Comparison of ENCODE assay signal across 11 cellular contexts in genomic region chr1:27004471-27005165, GRCh38. TPM values are rescaled to one million over a fixed set of nuclear protein-coding genes. Genes with fewer than 3 reads are reported as not detected.
DNase-seq lines count a peak whose midpoint lies in the region; ATAC-seq, FAIRE-seq and TF ChIP-seq lines count a peak whose summit lies in the region.
"Had no signal": no experiment of that assay in that cellular context is flagged by ENCODE, and none has a peak within 500 bp of the region (broad histone marks: within the 10 kb centered on the region; RNA-seq: fewer than 3 reads in every experiment).

No MANE protein-coding gene starts in this region.

- FAIRE-seq in HepG2 (lab: Jason Lieb, UNC) (no peak), H1 (lab: Jason Lieb, UNC) (no peak)

- no peaks in the 10 kb centered on the region for H3K79me2 ChIP-seq in HepG2 (ENCODE audit: insufficient read depth, low read length)
- peaks cover 4 to 57% of the 10 kb centered on the region in 2 experiments for H3K79me2 ChIP-seq in H1 (ENCODE audit: control insufficient read depth in 1 of 2, insufficient read depth in 2 of 2, low read length in 2 of 2)
- H3K79me2 ChIP-seq in mesendoderm (ENCODE audit: control insufficient read depth, insufficient read depth, low read length) = peaks cover 8% of the 10 kb centered on the region

- TF ChIP-seq CTCF in HepG2 (CRISPR knock-in tag; IDR thresholded peaks at IDR 0.05) (no peak), right lobe of liver (IDR thresholded peaks at IDR 0.05) (no peak), H1 (IDR thresholded peaks at IDR 0.05; ENCODE audit: control extremely low read depth in 1 of 3, insufficient read depth in 1 of 3, low read depth in 1 of 3, low read length in 3 of 3) (no peak; a peak in 1 of 4 replicates), Peyer's patch (IDR thresholded peaks at IDR 0.05) (no peak)

- no peak overlapping the region for H3K4ac ChIP-seq in H1 (replicated peaks; ENCODE audit: insufficient read length, low read depth, low read length)
- no peak overlapping the region for H3K4ac ChIP-seq in mesendoderm (ENCODE audit: low read depth, low read length)

- H3K23me2 ChIP-seq in H1 (ENCODE audit: low read depth, low read length) = peaks cover under 1% of the 10 kb centered on the region; the same call in 1 of the 2 replicates

- peak overlapping the region; percentile 12 for H4K91ac ChIP-seq in H1 (replicated peaks; ENCODE audit: insufficient read length, low read length)

- in situ Hi-C loops in HepG2 (cut with HindIII; ENCODE audit: extremely low pct_ligation_motif_present, low pct_unique_long_range_greater_than_20kb) = no loop called here

- H3K9ac ChIP-seq in HepG2 (ENCODE audit: insufficient read depth, low read depth, low read length) (no peak overlapping the region), H1 (replicated peaks in 1 of 4; ENCODE audit: extremely low read depth in 1 of 4, low read depth in 3 of 4, low read length in 3 of 4) (0 out of 7 replicates have a peak overlapping the region, but pooled peaks of 1 of the 4 experiments have one; percentile 6), mesendoderm (ENCODE audit: low read length) (peak overlapping the region; percentile 10)

- no peak overlapping the region for H3K14ac ChIP-seq in H1 (ENCODE audit: insufficient read length)

- H3K27ac ChIP-seq in HepG2 (ENCODE audit: extremely low read length, insufficient read depth, low read length) = no peak overlapping the region
- no peak overlapping the region for H3K27ac ChIP-seq in right lobe of liver
- peak overlapping the region; percentile 93; the same call in 1 of the 2 replicates for H3K27ac ChIP-seq in H1 (ENCODE audit: low read depth, low read length)
- no peak overlapping the region for H3K27ac ChIP-seq in mesendoderm (ENCODE audit: low read depth, low read length)
- H3K27ac ChIP-seq in Peyer's patch = no peak overlapping the region
- H3K27ac ChIP-seq: gastrocnemius medialis, PC-9 had no signal

- H4K5ac ChIP-seq in H1 (ENCODE audit: insufficient read length, low read depth, low read length) (peak overlapping the region; percentile 3), mesendoderm (ENCODE audit: low read length) (no peak overlapping the region)

- peak overlapping the region; percentile 78 for H3K18ac ChIP-seq in H1 (ENCODE audit: extremely low read depth, low read length)
- no peak overlapping the region for H3K18ac ChIP-seq in mesendoderm (ENCODE audit: low read length)

- no peak overlapping the region for H3K27ac Mint-ChIP-seq in activated naive CD8-positive, alpha-beta T cell treated with anti-CD3 and anti-CD28 coated beads, Interleukin-2, amount 50 U/mL, for 24 hours
- H3K27ac Mint-ChIP-seq: activated CD4-positive, alpha-beta memory T cell treated with anti-CD3 and anti-CD28 coated beads, Interleukin-2, amount 10 ng/mL, durations not matched to agents 7 days and 5 days had no signal

- no peaks in the 10 kb centered on the region for H3K27me3 Mint-ChIP-seq in activated naive CD8-positive, alpha-beta T cell treated with anti-CD3 and anti-CD28 coated beads, Interleukin-2, amount 50 U/mL, for 24 hours

- no peak for TF ChIP-seq RAD21 in HepG2 (CRISPR knock-in tag; IDR thresholded peaks at IDR 0.05)
- no peak for TF ChIP-seq RAD21 in H1 (IDR thresholded peaks at IDR 0.05 in 1 of 2, conservative IDR thresholded peaks at IDR 0.05 in 1 of 2; ENCODE audit: low read depth in 2 of 2, low read length in 2 of 2)

- peak overlapping the region; percentile 88; the same call in 1 of the 2 replicates for H2BK20ac ChIP-seq in H1 (ENCODE audit: low read length)

- H2BK5ac ChIP-seq in H1 (ENCODE audit: low read depth, low read length) (peak overlapping the region; percentile 99), mesendoderm (ENCODE audit: low read length) (no peak overlapping the region)

- POLR2A ChIA-PET in HepG2 (lab: Yijun Ruan, JAX) (interaction anchor here (1.2 to 2.6 kb wide), 5 partner anchors 8 to 91 kb away, joined by 3 to 9 read pairs (median 8); partner anchors contain the start of genes NR0B2 and TENT5B), H1 (lab: Charles Lee; ENCODE audit: partially characterized antibody) (interaction anchor here (0.6 to 58.9 kb wide), 17 partner anchors 3 to 143 kb away, joined by 3 to 1829 read pairs (median 5); partner anchors contain the start of genes KDF1, TENT5B and TRNP1)

- H3K36me3 Mint-ChIP-seq in activated naive CD8-positive, alpha-beta T cell treated with anti-CD3 and anti-CD28 coated beads, Interleukin-2, amount 50 U/mL, for 24 hours (ENCODE audit: low read depth) = no peaks in the 10 kb centered on the region

- peak overlapping the region; percentile 96 for H2BK12ac ChIP-seq in H1 (ENCODE audit: low read depth, low read length)

- H3K9me3 ChIP-seq in HepG2 (ENCODE audit: low read length) = no peaks in the 10 kb centered on the region
- H3K9me3 ChIP-seq in right lobe of liver = no peaks in the 10 kb centered on the region
- H3K9me3 ChIP-seq in H1 (ENCODE audit: insufficient read depth in 2 of 2, low read depth in 1 of 2, low read length in 1 of 2) = no peaks in the 10 kb centered on the region
- no peaks in the 10 kb centered on the region for H3K9me3 ChIP-seq in Peyer's patch
- H3K9me3 ChIP-seq: gastrocnemius medialis had no signal

- H3K4me1 Mint-ChIP-seq in activated naive CD8-positive, alpha-beta T cell treated with anti-CD3 and anti-CD28 coated beads, Interleukin-2, amount 50 U/mL, for 24 hours = peaks cover 3% of the 10 kb centered on the region

- 46% methylated on average over 4 of the region's 10 CpGs for WGBS in HepG2 (ENCODE audit: low lambda C conversion rate)
- 92% methylated on average over 2 of the region's 10 CpGs for WGBS in right lobe of liver (ENCODE audit: insufficient coverage, low coverage, low lambda C conversion rate, missing lambda C conversion rate)
- WGBS in H1 (ENCODE audit: extremely low coverage in 1 of 2, insufficient coverage in 1 of 2, insufficient read length in 1 of 2, insufficient replicate concordance in 2 of 2, low coverage in 1 of 2, low lambda C conversion rate in 2 of 2, missing lambda C conversion rate in 1 of 2), 2 experiments = 79% methylated on average over 10 of the region's 10 CpGs; no CpG with 5 or more reads in 1 of the 2 experiments
- no CpG with 5 or more reads among the region's 10 CpGs for WGBS in mesendoderm (ENCODE audit: extremely low coverage, insufficient coverage, low lambda C conversion rate)

- no peak overlapping the region for H3K4me3 Mint-ChIP-seq in activated naive CD8-positive, alpha-beta T cell treated with anti-CD3 and anti-CD28 coated beads, Interleukin-2, amount 50 U/mL, for 24 hours
- H3K4me3 Mint-ChIP-seq: activated CD4-positive, alpha-beta memory T cell treated with anti-CD3 and anti-CD28 coated beads, Interleukin-2, amount 10 ng/mL, durations not matched to agents 7 days and 5 days had no signal

- ATAC-seq in HepG2 = peak; percentile 18
- no peak for ATAC-seq in right lobe of liver
- ATAC-seq in activated naive CD8-positive, alpha-beta T cell treated with anti-CD3 and anti-CD28 coated beads, Interleukin-2, amount 50 U/mL, for 24 hours = no peak
- ATAC-seq: gastrocnemius medialis had no signal

- DNase-seq in HepG2 (ENCODE audit: low spot score) = no peak
- no peak for DNase-seq in right lobe of liver
- DNase-seq in H1 (ENCODE audit: low read depth in 1 of 2, low spot score in 2 of 2) = peak in 1 of 2 experiments; percentile 74
- DNase-seq in mesendoderm = peak; percentile 27
- DNase-seq in activated naive CD8-positive, alpha-beta T cell treated with anti-CD3 and anti-CD28 coated beads, Interleukin-2, amount 50 U/mL, for 24 hours = no peak
- no peak for DNase-seq in erythroblast (lab: John Stamatoyannopoulos, UW)
- no peak for DNase-seq in Peyer's patch
- DNase-seq in activated CD4-positive, alpha-beta T cell treated with anti-CD3 and anti-CD28 coated beads, Interleukin-2, amount 50 U/mL, for 4 hours = no peak
- DNase-seq: activated CD4-positive, alpha-beta memory T cell treated with anti-CD3 and anti-CD28 coated beads, Interleukin-2, amount 10 ng/mL, durations not matched to agents 7 days and 5 days; gastrocnemius medialis; PC-9 had no signal

- intact Hi-C loops in HepG2 (cut with micrococcal nuclease; ENCODE audit: unreplicated experiment) = no loop called here
- intact Hi-C loops in right lobe of liver (cut with DNase I) = no loop called here

- peak overlapping the region; percentile 64 for H3K4me2 ChIP-seq in HepG2 (ENCODE audit: low read depth, low read length)
- H3K4me2 ChIP-seq in H1 (ENCODE audit: insufficient read depth in 1 of 2, low read depth in 2 of 2, low read length in 2 of 2) = peak overlapping the region in 1 of 2 experiments; percentile 0; a peak in 1 of 4 replicates
- H3K4me2 ChIP-seq in mesendoderm (ENCODE audit: low read length) = no peak overlapping the region
- H3K4me2 ChIP-seq: PC-9 had no signal

- CTCF ChIA-PET in HepG2 (lab: Yijun Ruan, JAX; ENCODE audit: low intra/inter-chr PET ratio, low total read pairs) = no interaction called here
- CTCF ChIA-PET in H1 (lab: Charles Lee; ENCODE audit: partially characterized antibody) = interaction anchor here (1.1 to 12.9 kb wide), 8 partner anchors 8 to 93 kb away, joined by 3 to 133 read pairs (median 6); partner anchors contain the start of gene TRNP1

- 0 out of 2 replicates have a peak overlapping the region, but pooled peaks have one; percentile 62 for H2BK15ac ChIP-seq in H1 (ENCODE audit: low read length)
- no peak overlapping the region for H2BK15ac ChIP-seq in mesendoderm (replicated peaks; ENCODE audit: low read depth)

- H2BK120ac ChIP-seq in H1 (replicated peaks; ENCODE audit: low read depth, low read length) (no peak overlapping the region), mesendoderm (ENCODE audit: low read depth, low read length) (no peak overlapping the region)

- TF ChIP-seq EP300 in HepG2 (IDR thresholded peaks at IDR 0.05; ENCODE audit: low read depth in 2 of 2, low read length in 2 of 2) (no peak), HepG2 (CRISPR knock-in tag; IDR thresholded peaks at IDR 0.05; ENCODE audit: borderline replicate concordance) (no peak), H1 (IDR thresholded peaks at IDR 0.05; ENCODE audit: borderline replicate concordance in 1 of 2, low read depth in 2 of 2, low read length in 2 of 2) (no peak)

- H3K27me3 ChIP-seq in HepG2 (ENCODE audit: control insufficient read depth in 1 of 2, insufficient read depth in 2 of 2, low read length in 2 of 2) (no peaks in the 10 kb centered on the region), right lobe of liver (no peaks in the 10 kb centered on the region), H1 (replicated peaks in 1 of 4; ENCODE audit: control insufficient read depth in 3 of 4, extremely low read depth in 1 of 4, insufficient read depth in 3 of 4, low read length in 3 of 4) (no peaks in the 10 kb centered on the region), mesendoderm (ENCODE audit: insufficient read depth, low read length, poor library complexity) (no peaks in the 10 kb centered on the region), Peyer's patch (no peaks in the 10 kb centered on the region)
- H3K27me3 ChIP-seq: gastrocnemius medialis had no signal

- peaks cover 61% of the 10 kb centered on the region for H3K4me1 ChIP-seq in HepG2 (ENCODE audit: insufficient read depth, low read length)
- H3K4me1 ChIP-seq in right lobe of liver = no peaks in the 10 kb centered on the region
- H3K4me1 ChIP-seq in H1 (replicated peaks in 1 of 4; ENCODE audit: control insufficient read depth in 3 of 4, insufficient read depth in 4 of 4, low read length in 3 of 4) = peaks cover 32 to 70% (median 54%) of the 10 kb centered on the region in 4 experiments
- H3K4me1 ChIP-seq in mesendoderm (ENCODE audit: control insufficient read depth, low read depth, low read length) = peaks cover 29% of the 10 kb centered on the region
- H3K4me1 ChIP-seq in Peyer's patch = peaks cover 0 to 35% (median 0%) of the 10 kb centered on the region in 4 donors

- H3K56ac ChIP-seq in H1 (replicated peaks; ENCODE audit: insufficient read length, low read depth, low read length) = no peak overlapping the region
- peak overlapping the region; percentile 18 for H3K56ac ChIP-seq in mesendoderm (ENCODE audit: low read length)

- BruUV-seq in HepG2 (replicated peaks; lab: Mats Ljungman, UMichigan) = no TSS peak

- H4K20me1 ChIP-seq in HepG2 (ENCODE audit: insufficient read depth, low read length) (peaks cover 23% of the 10 kb centered on the region), H1 (replicated peaks in 1 of 2; ENCODE audit: control insufficient read depth in 1 of 2, insufficient read depth in 2 of 2, low read length in 2 of 2) (peaks cover 5 to 9% of the 10 kb centered on the region in 2 experiments)

- H2AFZ ChIP-seq in HepG2 (ENCODE audit: low read length) (no peak overlapping the region), H1 (ENCODE audit: low read length) (no peak overlapping the region)
- H2AFZ ChIP-seq: PC-9 had no signal

- no peaks in the 10 kb centered on the region for H3K9me3 Mint-ChIP-seq in activated naive CD8-positive, alpha-beta T cell treated with anti-CD3 and anti-CD28 coated beads, Interleukin-2, amount 50 U/mL, for 24 hours
- H3K9me3 Mint-ChIP-seq: activated CD4-positive, alpha-beta memory T cell treated with anti-CD3 and anti-CD28 coated beads, Interleukin-2, amount 10 ng/mL, durations not matched to agents 7 days and 5 days had no signal

- no peak overlapping the region for H4K8ac ChIP-seq in H1 (ENCODE audit: extremely low read depth, insufficient read depth, low read length)
- H4K8ac ChIP-seq in mesendoderm (ENCODE audit: low read depth, low read length) = no peak overlapping the region

- TF ChIP-seq POLR2A in HepG2 (IDR thresholded peaks at IDR 0.05; ENCODE audit: insufficient read depth in 1 of 2, low read depth in 2 of 2, low read length in 2 of 2) (peak in 1 of 2 experiments; percentile 13; a peak in 2 of 4 replicates), right lobe of liver (IDR thresholded peaks at IDR 0.05) (no peak), H1 (IDR thresholded peaks at IDR 0.05; ENCODE audit: control extremely low read depth in 1 of 2, low read depth in 2 of 2, low read length in 2 of 2) (peak in 1 of 2 experiments; percentile 53; a peak in 2 of 3 replicates), erythroblast (IDR thresholded peaks at IDR 0.05; ENCODE audit: low read length) (no peak), Peyer's patch (IDR thresholded peaks at IDR 0.05) (no peak)

- H2AK5ac ChIP-seq in H1 (ENCODE audit: low read depth, low read length) = peak overlapping the region; percentile 41; the same call in 1 of the 2 replicates
- H2AK5ac ChIP-seq in mesendoderm (ENCODE audit: low read length) = no peak overlapping the region

- H3K4me3 ChIP-seq in HepG2 (replicated peaks in 1 of 3; ENCODE audit: insufficient read depth in 1 of 3, low read depth in 2 of 3, low read length in 3 of 3) = peak overlapping the region in 1 of 3 experiments; percentile 32; a peak in 1 of 6 replicates
- H3K4me3 ChIP-seq in right lobe of liver = no peak overlapping the region
- H3K4me3 ChIP-seq in H1 (ENCODE audit: extremely low read depth in 1 of 4, insufficient read depth in 2 of 4, low read depth in 3 of 4, low read length in 4 of 4) = no peak overlapping the region
- H3K4me3 ChIP-seq in mesendoderm (ENCODE audit: low read length) = no peak overlapping the region
- no peak overlapping the region for H3K4me3 ChIP-seq in Peyer's patch
- H3K4me3 ChIP-seq: gastrocnemius medialis, PC-9 had no signal

- H3K23ac ChIP-seq in H1 (ENCODE audit: insufficient read length) (no peak overlapping the region), mesendoderm (ENCODE audit: low read length) (no peak overlapping the region)

- H3K36me3 ChIP-seq in HepG2 (replicated peaks in 1 of 2; ENCODE audit: control insufficient read depth in 1 of 2, insufficient read depth in 2 of 2, low read length in 2 of 2) (no peaks in the 10 kb centered on the region), right lobe of liver (no peaks in the 10 kb centered on the region), H1 (ENCODE audit: control insufficient read depth in 2 of 4, insufficient read depth in 4 of 4, low read length in 3 of 4) (peaks cover 18 to 63% (median 22%) of the 10 kb centered on the region in 4 experiments), mesendoderm (ENCODE audit: control insufficient read depth, insufficient read depth, low read length) (no peaks in the 10 kb centered on the region), Peyer's patch (no peaks in the 10 kb centered on the region)
- H3K36me3 ChIP-seq: gastrocnemius medialis had no signal

- peaks cover 23% of the 10 kb centered on the region for H3K79me1 ChIP-seq in H1 (ENCODE audit: low read depth, low read length)
- peaks cover 3% of the 10 kb centered on the region for H3K79me1 ChIP-seq in mesendoderm (ENCODE audit: low read length)

RNA-seq across cellular contexts. Expression of gene TENT5B, which starts 8.0 kb away (rescaled TPM):
- total RNA-seq in HepG2 (2016; rRNA removed; fragmentation: Illumina TruSeq; extraction: Trizol) (0.62 and 0.88 TPM in 2 replicates), right lobe of liver (under 1 TPM in 4 of 6 experiments, not detected in 2; 0.11 to 0.49 (median 0.29) TPM), Peyer's patch (1 to 10 TPM in 1 of 4 donors, under 1 TPM in 2, not detected in 1; 0.70 to 5.1 (median 0.80) TPM)
- 0.35 and 0.40 TPM in 2 replicates for total RNA-seq in HepG2 (2016; cell fraction: cytosol; rRNA removed; fragmentation: Illumina TruSeq; extraction: Trizol; ENCODE audit: low read depth)
- total RNA-seq in HepG2 (2016; cell fraction: insoluble cytoplasmic fraction; rRNA removed; fragmentation: Illumina TruSeq; extraction: Trizol) = 0.42 and 0.65 TPM in 2 replicates
- 0.52 and 0.53 TPM in 2 replicates for total RNA-seq in HepG2 (2016; cell fraction: membrane; rRNA removed; fragmentation: Illumina TruSeq; extraction: Trizol)
- total RNA-seq in HepG2 (2016; cell fraction: nucleus; rRNA removed; fragmentation: Illumina TruSeq; extraction: Trizol) = 0.38 and 0.71 TPM in 2 replicates
- polyA plus RNA-seq in HepG2 (2011; rRNA removed) (0.13 and 0.22 TPM in 2 replicates), H1 (2011; rRNA removed) (119 and 188 TPM in 2 replicates)
- polyA plus RNA-seq in HepG2 (2011; cell fraction: cytosol; rRNA removed) = 0.13 and 0.24 TPM in 2 replicates
- 0.12 and 0.23 TPM in 2 replicates for polyA plus RNA-seq in HepG2 (2011; cell fraction: nucleus; rRNA removed)
- polyA plus RNA-seq in HepG2 (2012) = 0.16 TPM in 1 of 2 replicates, not detected in the other
- polyA plus RNA-seq in HepG2 (2016; cell fraction: cytosol; fragmentation: Illumina TruSeq; extraction: Trizol; ENCODE audit: low read depth) = 0.12 and 0.17 TPM in 2 replicates
- polyA plus RNA-seq in HepG2 (2016; cell fraction: insoluble cytoplasmic fraction; fragmentation: Illumina TruSeq; extraction: Trizol; ENCODE audit: low read depth) = 0.46 and 0.58 TPM in 2 replicates
- 0.20 and 0.32 TPM in 2 replicates for polyA plus RNA-seq in HepG2 (2016; cell fraction: membrane; fragmentation: Illumina TruSeq; extraction: Trizol; ENCODE audit: low read depth)
- polyA plus RNA-seq in HepG2 (2016; cell fraction: nucleus; fragmentation: Illumina TruSeq; extraction: Trizol; ENCODE audit: insufficient read depth, low read depth) = 0.37 and 0.77 TPM in 2 replicates
- polyA minus RNA-seq in HepG2 (2011; rRNA and poly(A)+ RNA removed; ENCODE audit: low replicate concordance) = 0.96 and 5.4 TPM in 2 replicates
- polyA minus RNA-seq in HepG2 (2011; cell fraction: cytosol; rRNA and poly(A)+ RNA removed) = not detected in 2 replicates
- 0.37 and 0.39 TPM in 2 replicates for polyA minus RNA-seq in HepG2 (2011; cell fraction: nucleus; rRNA and poly(A)+ RNA removed)
- total RNA-seq in H1 (2021; fragmentation: NEBNext Ultra II Directional; extraction: Animal tissue kit (Norgen Biotek cat#: 25700)) = 118 and 129 TPM in 2 replicates
- polyA plus RNA-seq in H1 (2011; cell fraction: cytosol; rRNA removed) = 156 TPM
- 142 TPM for polyA plus RNA-seq in H1 (2011; cell fraction: nucleus; rRNA removed)
- 104 to 136 TPM (median 132 TPM) in 4 replicates for polyA plus RNA-seq in H1 (2012, experiment 1 of 2)
- polyA plus RNA-seq in H1 (2012, experiment 2 of 2) = 157 TPM
- 64.1 TPM for polyA plus RNA-seq in H1 (2013, experiment 1 of 2)
- polyA plus RNA-seq in H1 (2013, experiment 2 of 2) = 57.8 TPM
- polyA minus RNA-seq in H1 (2011; rRNA and poly(A)+ RNA removed) = 138 and 188 TPM in 2 replicates
- 164 TPM for polyA minus RNA-seq in H1 (2011; cell fraction: cytosol; rRNA and poly(A)+ RNA removed)
- polyA minus RNA-seq in H1 (2011; cell fraction: nucleus; rRNA and poly(A)+ RNA removed) = 132 TPM
- polyA plus RNA-seq in mesendoderm (2013, experiment 1 of 2) = 26.2 TPM
- 28.4 TPM for polyA plus RNA-seq in mesendoderm (2013, experiment 2 of 2)
- total RNA-seq: activated CD4-positive, alpha-beta memory T cell treated with anti-CD3 and anti-CD28 coated beads, Interleukin-2, amount 10 ng/mL, durations not matched to agents 7 days and 5 days had no signal

RNA-seq across cellular contexts. Expression of gene TRNP1, which starts 11.1 kb away (rescaled TPM):
- total RNA-seq in HepG2 (2016; rRNA removed; fragmentation: Illumina TruSeq; extraction: Trizol) (35.6 and 42.0 TPM in 2 replicates), right lobe of liver (10 to 100 TPM in 2 of 6 experiments, 1 to 10 TPM in 4; 2.0 to 24.8 (median 6.7) TPM), Peyer's patch (10 to 100 TPM in 1 of 4 donors, 1 to 10 TPM in 2, not detected in 1; 1.9 to 12.2 (median 3.2) TPM)
- total RNA-seq in HepG2 (2016; cell fraction: cytosol; rRNA removed; fragmentation: Illumina TruSeq; extraction: Trizol; ENCODE audit: low read depth) = 45.9 and 49.6 TPM in 2 replicates
- 32.9 and 43.5 TPM in 2 replicates for total RNA-seq in HepG2 (2016; cell fraction: insoluble cytoplasmic fraction; rRNA removed; fragmentation: Illumina TruSeq; extraction: Trizol)
- 78.4 and 79.4 TPM in 2 replicates for total RNA-seq in HepG2 (2016; cell fraction: membrane; rRNA removed; fragmentation: Illumina TruSeq; extraction: Trizol)
- 20.2 and 26.8 TPM in 2 replicates for total RNA-seq in HepG2 (2016; cell fraction: nucleus; rRNA removed; fragmentation: Illumina TruSeq; extraction: Trizol)
- polyA plus RNA-seq in HepG2 (2011; rRNA removed) (158 and 166 TPM in 2 replicates), H1 (2011; rRNA removed) (102 and 106 TPM in 2 replicates)
- polyA plus RNA-seq in HepG2 (2011; cell fraction: cytosol; rRNA removed) = 196 and 254 TPM in 2 replicates
- polyA plus RNA-seq in HepG2 (2011; cell fraction: nucleus; rRNA removed) = 52.2 and 66.1 TPM in 2 replicates
- polyA plus RNA-seq in HepG2 (2012) = 56.7 and 66.7 TPM in 2 replicates
- 79.2 and 85.4 TPM in 2 replicates for polyA plus RNA-seq in HepG2 (2016; cell fraction: cytosol; fragmentation: Illumina TruSeq; extraction: Trizol; ENCODE audit: low read depth)
- polyA plus RNA-seq in HepG2 (2016; cell fraction: insoluble cytoplasmic fraction; fragmentation: Illumina TruSeq; extraction: Trizol; ENCODE audit: low read depth) = 57.7 and 57.9 TPM in 2 replicates
- 101 and 110 TPM in 2 replicates for polyA plus RNA-seq in HepG2 (2016; cell fraction: membrane; fragmentation: Illumina TruSeq; extraction: Trizol; ENCODE audit: low read depth)
- polyA plus RNA-seq in HepG2 (2016; cell fraction: nucleus; fragmentation: Illumina TruSeq; extraction: Trizol; ENCODE audit: insufficient read depth, low read depth) = 41.5 and 46.3 TPM in 2 replicates
- 0.21 and 97.7 TPM in 2 replicates for polyA minus RNA-seq in HepG2 (2011; rRNA and poly(A)+ RNA removed; ENCODE audit: low replicate concordance)
- polyA minus RNA-seq in HepG2 (2011; cell fraction: cytosol; rRNA and poly(A)+ RNA removed) = 44.5 and 48.8 TPM in 2 replicates
- polyA minus RNA-seq in HepG2 (2011; cell fraction: nucleus; rRNA and poly(A)+ RNA removed) = 41.1 and 55.3 TPM in 2 replicates
- 51.6 and 51.7 TPM in 2 replicates for total RNA-seq in H1 (2021; fragmentation: NEBNext Ultra II Directional; extraction: Animal tissue kit (Norgen Biotek cat#: 25700))
- 69.8 TPM for polyA plus RNA-seq in H1 (2011; cell fraction: cytosol; rRNA removed)
- 31.0 TPM for polyA plus RNA-seq in H1 (2011; cell fraction: nucleus; rRNA removed)
- 30.9 to 32.4 TPM (median 31.9 TPM) in 4 replicates for polyA plus RNA-seq in H1 (2012, experiment 1 of 2)
- 43.6 TPM for polyA plus RNA-seq in H1 (2012, experiment 2 of 2)
- 29.6 TPM for polyA plus RNA-seq in H1 (2013, experiment 1 of 2)
- polyA plus RNA-seq in H1 (2013, experiment 2 of 2) = 28.1 TPM
- 17.3 and 19.1 TPM in 2 replicates for polyA minus RNA-seq in H1 (2011; rRNA and poly(A)+ RNA removed)
- polyA minus RNA-seq in H1 (2011; cell fraction: cytosol; rRNA and poly(A)+ RNA removed) = 31.3 TPM
- polyA minus RNA-seq in H1 (2011; cell fraction: nucleus; rRNA and poly(A)+ RNA removed) = 49.0 TPM
- polyA plus RNA-seq in mesendoderm (2013, experiment 1 of 2) = 20.9 TPM
- 21.5 TPM for polyA plus RNA-seq in mesendoderm (2013, experiment 2 of 2)
- total RNA-seq: activated CD4-positive, alpha-beta memory T cell treated with anti-CD3 and anti-CD28 coated beads, Interleukin-2, amount 10 ng/mL, durations not matched to agents 7 days and 5 days had no signal

RNA-seq across cellular contexts. Expression of gene KDF1, which starts 44.4 kb away (rescaled TPM):
- total RNA-seq in HepG2 (2016; rRNA removed; fragmentation: Illumina TruSeq; extraction: Trizol) (1.9 and 2.4 TPM in 2 replicates), right lobe of liver (1 to 10 TPM; 1.1 to 4.1 (median 2.5) TPM), Peyer's patch (10 to 100 TPM; 13.2 to 40.1 (median 31.8) TPM)
- 0.61 and 1.1 TPM in 2 replicates for total RNA-seq in HepG2 (2016; cell fraction: cytosol; rRNA removed; fragmentation: Illumina TruSeq; extraction: Trizol; ENCODE audit: low read depth)
- total RNA-seq in HepG2 (2016; cell fraction: insoluble cytoplasmic fraction; rRNA removed; fragmentation: Illumina TruSeq; extraction: Trizol) = 1.6 and 2.1 TPM in 2 replicates
- total RNA-seq in HepG2 (2016; cell fraction: membrane; rRNA removed; fragmentation: Illumina TruSeq; extraction: Trizol) = 2.0 and 2.1 TPM in 2 replicates
- 0.75 and 1.1 TPM in 2 replicates for total RNA-seq in HepG2 (2016; cell fraction: nucleus; rRNA removed; fragmentation: Illumina TruSeq; extraction: Trizol)
- polyA plus RNA-seq in HepG2 (2011; rRNA removed) (4.9 and 7.4 TPM in 2 replicates), H1 (2011; rRNA removed) (37.5 and 44.3 TPM in 2 replicates)
- 4.3 and 6.8 TPM in 2 replicates for polyA plus RNA-seq in HepG2 (2011; cell fraction: cytosol; rRNA removed)
- polyA plus RNA-seq in HepG2 (2011; cell fraction: nucleus; rRNA removed) = 5.9 and 7.2 TPM in 2 replicates
- 4.8 and 6.0 TPM in 2 replicates for polyA plus RNA-seq in HepG2 (2012)
- polyA plus RNA-seq in HepG2 (2016; cell fraction: cytosol; fragmentation: Illumina TruSeq; extraction: Trizol; ENCODE audit: low read depth) = 0.87 and 0.94 TPM in 2 replicates
- 2.0 and 2.7 TPM in 2 replicates for polyA plus RNA-seq in HepG2 (2016; cell fraction: insoluble cytoplasmic fraction; fragmentation: Illumina TruSeq; extraction: Trizol; ENCODE audit: low read depth)
- 1.6 and 2.0 TPM in 2 replicates for polyA plus RNA-seq in HepG2 (2016; cell fraction: membrane; fragmentation: Illumina TruSeq; extraction: Trizol; ENCODE audit: low read depth)
- polyA plus RNA-seq in HepG2 (2016; cell fraction: nucleus; fragmentation: Illumina TruSeq; extraction: Trizol; ENCODE audit: insufficient read depth, low read depth) = 2.9 and 3.3 TPM in 2 replicates
- polyA minus RNA-seq in HepG2 (2011; rRNA and poly(A)+ RNA removed; ENCODE audit: low replicate concordance) = 12.8 TPM in 1 of 2 replicates, not detected in the other
- polyA minus RNA-seq in HepG2 (2011; cell fraction: cytosol; rRNA and poly(A)+ RNA removed) = 4.2 and 4.4 TPM in 2 replicates
- polyA minus RNA-seq in HepG2 (2011; cell fraction: nucleus; rRNA and poly(A)+ RNA removed) = 1.3 and 2.0 TPM in 2 replicates
- 16.7 and 16.9 TPM in 2 replicates for total RNA-seq in H1 (2021; fragmentation: NEBNext Ultra II Directional; extraction: Animal tissue kit (Norgen Biotek cat#: 25700))
- polyA plus RNA-seq in H1 (2011; cell fraction: cytosol; rRNA removed) = 26.5 TPM
- 24.3 TPM for polyA plus RNA-seq in H1 (2011; cell fraction: nucleus; rRNA removed)
- polyA plus RNA-seq in H1 (2012, experiment 1 of 2) = 15.8 to 22.2 TPM (median 19.0 TPM) in 4 replicates
- polyA plus RNA-seq in H1 (2012, experiment 2 of 2) = 21.6 TPM
- 12.0 TPM for polyA plus RNA-seq in H1 (2013, experiment 1 of 2)
- 11.5 TPM for polyA plus RNA-seq in H1 (2013, experiment 2 of 2)
- polyA minus RNA-seq in H1 (2011; rRNA and poly(A)+ RNA removed) = 28.9 and 33.1 TPM in 2 replicates
- 18.0 TPM for polyA minus RNA-seq in H1 (2011; cell fraction: cytosol; rRNA and poly(A)+ RNA removed)
- 14.6 TPM for polyA minus RNA-seq in H1 (2011; cell fraction: nucleus; rRNA and poly(A)+ RNA removed)
- 9.8 TPM for polyA plus RNA-seq in mesendoderm (2013, experiment 1 of 2)
- polyA plus RNA-seq in mesendoderm (2013, experiment 2 of 2) = 9.7 TPM

Comparison
In these comparisons a context has a peak if more than half of its experiments do, and no peak if none do; other contexts are left out.
1. RNA of gene TENT5B, which starts 8.0 kb away (total RNA-seq): 118 to 129 TPM in H1; 0.70 to 5.1 TPM in Peyer's patch, 0.35 to 0.88 TPM in HepG2 and 0.11 to 0.49 TPM in right lobe of liver; every median in the first group is over 10 times any median in the second.
2. Of the 41 proteins assayed by ChIP-seq in both HepG2 and H1: peak only in HepG2: none; only in H1: POLR2AphosphoS5, SP4 and TAF1; in both: none; in neither: 36; mixed calls (peak in some experiments, not most) for 2.